ENCODE assay signal across 10 cellular contexts in genomic region chr14:21868442-21869046, GRCh38.
DNase-seq lines count a peak whose midpoint lies in the region; ATAC-seq, FAIRE-seq and TF ChIP-seq lines count a peak whose summit lies in the region.
"Had no signal": no experiment of that assay in that cellular context is flagged by ENCODE, and none has a peak within 500 bp of the region (broad histone marks: within the 10 kb centered on the region; RNA-seq: fewer than 3 reads in every experiment).

No MANE protein-coding gene starts in this region.

- intact Hi-C loops in OCI-LY7 (cut with micrococcal nuclease; ENCODE audit: unreplicated experiment): no loop called here
- intact Hi-C loops in pancreas (cut with DNase I): no loop called here
- intact Hi-C loops in upper lobe of right lung (cut with DNase I): no loop called here

- H3K4me3 ChIP-seq in OCI-LY7 (ENCODE audit: low read depth, low read length, poor library complexity, severe bottlenecking): no peak overlapping the region
- no peak overlapping the region for H3K4me3 ChIP-seq in fibroblast of lung (replicated peaks in 1 of 4; ENCODE audit: control extremely low read depth in 1 of 4, insufficient read depth in 1 of 4, low read depth in 3 of 4, low read length in 4 of 4)
- no peak overlapping the region for H3K4me3 ChIP-seq in pancreas
- H3K4me3 ChIP-seq in upper lobe of right lung: no peak overlapping the region
- H3K4me3 ChIP-seq: BLaER1 treated with 17β-estradiol and CSF1 and Interleukin-3, amounts not matched to agents 10 nM and 100 nM had no signal

- H3K27me3 ChIP-seq in fibroblast of lung (ENCODE audit: control insufficient read depth, insufficient read depth, low read length): no peaks in the 10 kb centered on the region
- H3K27me3 ChIP-seq in pancreas: no peaks in the 10 kb centered on the region
- no peaks in the 10 kb centered on the region for H3K27me3 ChIP-seq in upper lobe of right lung
- H3K27me3 ChIP-seq: BLaER1 treated with 17β-estradiol and CSF1 and Interleukin-3, amounts not matched to agents 10 nM and 100 nM had no signal

- CTCF ChIA-PET in OCI-LY7 (lab: Charles Lee; ENCODE audit: unreplicated experiment): interaction anchor here (1.1 kb wide), 1 partner anchor 65 kb away, joined by 3 read pairs; no protein-coding TSS in a partner anchor

- WGBS in pancreas, 2 donors: 53 to 68% methylated on average over 2 of the region's 2 CpGs

- H3K27ac ChIP-seq in OCI-LY7 (ENCODE audit: low read depth, low read length, poor library complexity, severe bottlenecking) (no peak overlapping the region), fibroblast of lung (ENCODE audit: insufficient read depth, low read length) (no peak overlapping the region), pancreas (no peak overlapping the region), upper lobe of right lung (no peak overlapping the region)
- H3K27ac ChIP-seq: BLaER1 treated with 17β-estradiol and CSF1 and Interleukin-3, amounts not matched to agents 10 nM and 100 nM had no signal

- FAIRE-seq in pancreas (lab: Jason Lieb, UNC): no peak
- FAIRE-seq: islet of Langerhans had no signal

- ATAC-seq in HG02885 (IDR thresholded peaks at IDR 0.05; ENCODE audit: poor library complexity, unreplicated experiment) (peak; percentile 90), pancreas (peak in 3 of 4 donors; percentile 73 to 86 (median 76)), upper lobe of right lung (peak; percentile 90)

- H3K9me3 ChIP-seq in OCI-LY7 (ENCODE audit: low read length) (no peaks in the 10 kb centered on the region), fibroblast of lung (ENCODE audit: control insufficient read depth, insufficient read depth, low read depth, low read length) (no peaks in the 10 kb centered on the region), pancreas (no peaks in the 10 kb centered on the region), upper lobe of right lung (no peaks in the 10 kb centered on the region)
- H3K9me3 ChIP-seq: BLaER1 treated with 17β-estradiol and CSF1 and Interleukin-3, amounts not matched to agents 10 nM and 100 nM had no signal

- TF ChIP-seq CTCF in OCI-LY7 (conservative IDR thresholded peaks at IDR 0.05; ENCODE audit: low read length) (peak; percentile 94), fibroblast of lung (conservative IDR thresholded peaks at IDR 0.05 in 1 of 2, IDR thresholded peaks at IDR 0.05 in 1 of 2; ENCODE audit: low read depth in 1 of 2, low read length in 2 of 2) (peak; percentile 72 to 74), pancreas (IDR thresholded peaks at IDR 0.05) (peak; percentile 22 to 63 (median 57)), upper lobe of right lung (IDR thresholded peaks at IDR 0.05) (peak; percentile 75)

- H4K20me1 ChIP-seq in OCI-LY7 (ENCODE audit: insufficient read depth, low read length) (no peaks in the 10 kb centered on the region), fibroblast of lung (ENCODE audit: control insufficient read depth, extremely low read depth, insufficient read depth, low read length) (no peaks in the 10 kb centered on the region)
- H4K20me1 ChIP-seq: BLaER1 treated with 17β-estradiol and CSF1 and Interleukin-3, amounts not matched to agents 10 nM and 100 nM had no signal

- BruUV-seq in OCI-LY7 (replicated peaks; lab: Mats Ljungman, UMichigan): no TSS peak

- H3K9me2 ChIP-seq in OCI-LY7 (ENCODE audit: insufficient read depth, low read length): no peaks in the 10 kb centered on the region

- H3K4me2 ChIP-seq in OCI-LY7 (ENCODE audit: low read length) (no peak overlapping the region), fibroblast of lung (ENCODE audit: extremely low read depth, insufficient read depth, low read length) (no peak overlapping the region)
- H3K4me2 ChIP-seq: BLaER1 treated with 17β-estradiol and CSF1 and Interleukin-3, amounts not matched to agents 10 nM and 100 nM had no signal

- no peaks in the 10 kb centered on the region for H3K4me1 ChIP-seq in OCI-LY7 (ENCODE audit: insufficient read depth, low read length, poor library complexity, severe bottlenecking)
- H3K4me1 ChIP-seq in fibroblast of lung (ENCODE audit: control insufficient read depth, extremely low read depth, insufficient read depth, low read length): no peaks in the 10 kb centered on the region
- H3K4me1 ChIP-seq in pancreas: no peaks in the 10 kb centered on the region
- H3K4me1 ChIP-seq in upper lobe of right lung: no peaks in the 10 kb centered on the region
- H3K4me1 ChIP-seq: BLaER1 treated with 17β-estradiol and CSF1 and Interleukin-3, amounts not matched to agents 10 nM and 100 nM had no signal

- H3K36me3 ChIP-seq in OCI-LY7 (ENCODE audit: insufficient read depth, low read length) (no peaks in the 10 kb centered on the region), fibroblast of lung (ENCODE audit: control insufficient read depth, insufficient read depth, low read length) (no peaks in the 10 kb centered on the region), pancreas (no peaks in the 10 kb centered on the region), upper lobe of right lung (no peaks in the 10 kb centered on the region)
- H3K36me3 ChIP-seq: BLaER1 treated with 17β-estradiol and CSF1 and Interleukin-3, amounts not matched to agents 10 nM and 100 nM had no signal

- H3K79me2 ChIP-seq in OCI-LY7 (ENCODE audit: insufficient read depth, low read depth, low read length): no peaks in the 10 kb centered on the region
- H3K79me2 ChIP-seq in fibroblast of lung (ENCODE audit: control insufficient read depth, insufficient read depth, low read length): no peaks in the 10 kb centered on the region

- POLR2A ChIA-PET in OCI-LY7 (lab: Charles Lee): no interaction called here

- peak; percentile 15 to 47 (median 33) for DNase-seq in NCI-H1417 (lab: John Stamatoyannopoulos, UW)
- no peak for DNase-seq in NCI-H1417 treated with DMSO at 0.1 percent for 48 hours (lab: John Stamatoyannopoulos, UW)
- peak; percentile 69 for DNase-seq in OCI-LY7 (ENCODE audit: low spot score)
- peak; percentile 66 for DNase-seq in activated T-cell treated with anti-CD3 and anti-CD28 coated beads for 1 hour (ENCODE audit: low read depth)
- DNase-seq in fibroblast of lung (ENCODE audit: low read depth in 2 of 2): peak in 1 of 2 donors; percentile 31
- peak in 3 of 6 donors; percentile 24 to 41 (median 29) for DNase-seq in pancreas
- no peak for DNase-seq in upper lobe of right lung

- no peak overlapping the region for H2AFZ ChIP-seq in OCI-LY7 (ENCODE audit: low read length)
- no peak overlapping the region for H2AFZ ChIP-seq in fibroblast of lung (ENCODE audit: low read length)

- no peak overlapping the region for H3K9ac ChIP-seq in fibroblast of lung (ENCODE audit: insufficient read depth, low read length)
- H3K9ac ChIP-seq: BLaER1 treated with 17β-estradiol and CSF1 and Interleukin-3, amounts not matched to agents 10 nM and 100 nM had no signal

Comparison
In these comparisons a context has a peak if more than half of its experiments do, and no peak if none do; other contexts are left out.
1. DNase-seq: peak in NCI-H1417 (3 of 3), OCI-LY7 (single experiment) and activated T-cell treated with anti-CD3 and anti-CD28 coated beads for 1 hour (single experiment); none in NCI-H1417 treated with DMSO at 0.1 percent for 48 hours (single experiment) and upper lobe of right lung (single experiment).
2. Peak in every context shown above with its lines, with median percentiles within 50 percentile points of each other: ATAC-seq and CTCF ChIP-seq.